In the genomic region with DNA sequence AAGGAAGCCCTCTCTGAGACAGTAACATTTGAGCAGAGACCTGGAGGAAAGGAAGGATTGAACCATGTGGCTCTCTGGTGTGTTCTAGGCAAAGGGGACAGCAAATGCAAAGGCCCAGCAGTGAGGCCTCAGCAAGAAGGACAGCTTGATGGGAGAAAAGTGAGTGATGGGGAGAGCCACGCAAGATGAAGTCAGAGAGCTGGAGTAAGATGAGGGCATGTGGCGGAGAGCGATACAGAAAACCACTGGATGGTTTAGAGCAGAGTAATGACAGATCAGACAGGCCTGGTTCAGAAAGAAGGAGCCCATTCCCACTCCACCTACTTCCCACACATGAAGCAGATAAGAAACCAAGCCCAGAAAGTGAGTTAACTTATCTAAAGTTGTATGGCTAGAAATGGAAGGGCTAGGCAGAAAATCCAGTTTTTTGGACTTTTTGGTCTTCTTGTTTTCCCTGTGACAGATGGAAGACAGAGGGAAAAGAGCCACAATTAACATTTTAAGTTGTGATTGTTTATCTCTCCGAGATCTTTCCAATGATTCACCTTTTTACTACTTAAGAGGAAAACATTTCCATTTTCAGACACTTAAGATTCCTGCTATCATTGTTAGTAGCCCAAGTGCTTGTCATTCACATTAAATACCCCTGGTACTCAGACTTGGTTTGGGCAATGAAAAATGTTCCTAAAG, we compare ENCODE assay signal across 8 cellular contexts. TPM values are rescaled to one million over a fixed set of nuclear protein-coding genes. Genes with fewer than 3 reads are reported as not detected.
DNase-seq lines count a peak whose midpoint lies in the region; ATAC-seq and TF ChIP-seq lines count a peak whose summit lies in the region.

No MANE protein-coding gene starts in this region.

- peaks cover 31% of the 10 kb centered on the region for H3K4me1 Mint-ChIP-seq in activated CD4-positive, alpha-beta T cell treated with anti-CD3 and anti-CD28 coated beads, Interleukin-2, amount 10 ng/mL, durations not matched to agents 7 days and 5 days
- H3K4me1 Mint-ChIP-seq in activated CD8-positive, alpha-beta T cell treated with anti-CD3 and anti-CD28 coated beads, Interleukin-2, amount 10 ng/mL, durations not matched to agents 7 days and 5 days (ENCODE audit: low read depth), result peaks cover 38% of the 10 kb centered on the region

- DNase-seq in activated CD4-positive, alpha-beta T cell treated with anti-CD3 and anti-CD28 coated beads, Interleukin-2, amount 10 ng/mL, durations not matched to agents 7 days and 5 days, result no peak
- no peak for DNase-seq in activated CD4-positive, alpha-beta T cell treated with anti-CD3 and anti-CD28 coated beads, Interleukin-2, amount 50 U/mL, for 1 hour
- DNase-seq in activated CD8-positive, alpha-beta T cell treated with anti-CD3 and anti-CD28 coated beads, Interleukin-2, amount 10 ng/mL, durations not matched to agents 7 days and 5 days, result no peak
- DNase-seq in stimulated activated CD4-positive, alpha-beta T cell treated with anti-CD3 and anti-CD28 coated beads, Interleukin-4, amount 100 ng/mL, for 1 hour, result no peak
- no peak for DNase-seq in kidney tubule cell (ENCODE audit: low spot score)
- DNase-seq in HEK293T (ENCODE audit: extremely low spot score), result no peak

- peaks cover 7% of the 10 kb centered on the region for H3K4me1 ChIP-seq in iPS-15b (ENCODE audit: control insufficient read depth, insufficient read depth, low read length)
- H3K4me1 ChIP-seq in stomach smooth muscle (ENCODE audit: control insufficient read depth, insufficient read depth, low read length), result peaks cover 12% of the 10 kb centered on the region

- H3K9ac ChIP-seq in iPS-15b (ENCODE audit: low read depth, low read length) (no peak overlapping the region), stomach smooth muscle (ENCODE audit: low read length in 2 of 2) (peak overlapping the region; percentile 81 to 89)

- H3K36me3 Mint-ChIP-seq in activated CD4-positive, alpha-beta T cell treated with anti-CD3 and anti-CD28 coated beads, Interleukin-2, amount 10 ng/mL, durations not matched to agents 7 days and 5 days (ENCODE audit: low read depth), result peaks cover 14% of the 10 kb centered on the region
- H3K36me3 Mint-ChIP-seq in activated CD8-positive, alpha-beta T cell treated with anti-CD3 and anti-CD28 coated beads, Interleukin-2, amount 10 ng/mL, durations not matched to agents 7 days and 5 days (ENCODE audit: low read depth), result peaks cover 11% of the 10 kb centered on the region

- H3K27me3 Mint-ChIP-seq in activated CD4-positive, alpha-beta T cell treated with anti-CD3 and anti-CD28 coated beads, Interleukin-2, amount 10 ng/mL, durations not matched to agents 7 days and 5 days, result no peaks in the 10 kb centered on the region
- no peaks in the 10 kb centered on the region for H3K27me3 Mint-ChIP-seq in activated CD8-positive, alpha-beta T cell treated with anti-CD3 and anti-CD28 coated beads, Interleukin-2, amount 10 ng/mL, durations not matched to agents 7 days and 5 days (ENCODE audit: low read depth)

- POLR2A ChIA-PET in activated CD4-positive, alpha-beta T cell treated with anti-CD3 and anti-CD28 coated beads, Interleukin-2, amount 10 ng/mL, durations not matched to agents 7 days and 5 days (lab: Charles Lee), result no interaction called here
- POLR2A ChIA-PET in activated CD8-positive, alpha-beta T cell treated with anti-CD3 and anti-CD28 coated beads, Interleukin-2, amount 10 ng/mL, durations not matched to agents 7 days and 5 days (lab: Charles Lee), result interaction anchor here (0.6 to 1.0 kb wide), 3 partner anchors 10 to 68 kb away, joined by 3 to 6 read pairs (median 5); no protein-coding TSS in a partner anchor
- POLR2A ChIA-PET in HEK293T (lab: Yijun Ruan, JAX), result interaction anchor here (0.7 to 0.8 kb wide), 3 partner anchors 10 to 40 kb away, joined by 3 to 5 read pairs (median 3); a partner anchor contains a TSS

- H3K9me3 ChIP-seq in iPS-15b (ENCODE audit: control insufficient read depth, insufficient read depth, low read length) (no peaks in the 10 kb centered on the region), stomach smooth muscle (ENCODE audit: control insufficient read depth in 2 of 2, low read length in 2 of 2) (no peaks in the 10 kb centered on the region)

- H3K4me3 ChIP-seq in iPS-15b (ENCODE audit: low read depth, low read length), result peak overlapping the region; percentile 64
- H3K4me3 ChIP-seq in stomach smooth muscle (ENCODE audit: low read length in 2 of 2), result peak overlapping the region; percentile 75 to 79

- H3K27ac ChIP-seq in stomach smooth muscle (ENCODE audit: low read length), result peak overlapping the region; percentile 41

- no peaks in the 10 kb centered on the region for H3K36me3 ChIP-seq in iPS-15b (ENCODE audit: control insufficient read depth, insufficient read depth, low read length)
- H3K36me3 ChIP-seq in stomach smooth muscle (ENCODE audit: control insufficient read depth in 2 of 2, insufficient read depth in 2 of 2, low read length in 2 of 2), result peaks cover 0 to 4% of the 10 kb centered on the region in 2 donors

- no peak for ATAC-seq in activated CD8-positive, alpha-beta T cell treated with anti-CD3 and anti-CD28 coated beads, Interleukin-2, amount 10 ng/mL, durations not matched to agents 7 days and 5 days

- CTCF ChIA-PET in activated CD4-positive, alpha-beta T cell treated with anti-CD3 and anti-CD28 coated beads, Interleukin-2, amount 10 ng/mL, durations not matched to agents 7 days and 5 days (lab: Charles Lee), result interaction anchor here (0.8 kb wide), 1 partner anchor 38 kb away, joined by 3 read pairs; no protein-coding TSS in a partner anchor
- CTCF ChIA-PET in activated CD8-positive, alpha-beta T cell treated with anti-CD3 and anti-CD28 coated beads, Interleukin-2, amount 10 ng/mL, durations not matched to agents 7 days and 5 days (lab: Charles Lee), result interaction anchor here (0.8 to 1.9 kb wide), 5 partner anchors 11 to 511 kb away, joined by 3 to 8 read pairs (median 3); no protein-coding TSS in a partner anchor
- CTCF ChIA-PET in HEK293T (lab: Yijun Ruan, JAX), result no interaction called here

- peak overlapping the region; percentile 89 for H3K27ac Mint-ChIP-seq in activated CD4-positive, alpha-beta T cell treated with anti-CD3 and anti-CD28 coated beads, Interleukin-2, amount 10 ng/mL, durations not matched to agents 7 days and 5 days
- peak overlapping the region; percentile 93 for H3K27ac Mint-ChIP-seq in activated CD8-positive, alpha-beta T cell treated with anti-CD3 and anti-CD28 coated beads, Interleukin-2, amount 10 ng/mL, durations not matched to agents 7 days and 5 days

- peak overlapping the region; percentile 88 for H3K4me3 Mint-ChIP-seq in activated CD4-positive, alpha-beta T cell treated with anti-CD3 and anti-CD28 coated beads, Interleukin-2, amount 10 ng/mL, durations not matched to agents 7 days and 5 days
- H3K4me3 Mint-ChIP-seq in activated CD8-positive, alpha-beta T cell treated with anti-CD3 and anti-CD28 coated beads, Interleukin-2, amount 10 ng/mL, durations not matched to agents 7 days and 5 days, result peak overlapping the region; percentile 88

- H3K27me3 ChIP-seq in iPS-15b (ENCODE audit: control insufficient read depth, insufficient read depth, low read length) (peaks cover 11% of the 10 kb centered on the region), stomach smooth muscle (ENCODE audit: control insufficient read depth in 1 of 2, insufficient read depth in 2 of 2, low read length in 2 of 2) (peaks cover 0 to 7% of the 10 kb centered on the region in 2 donors)

- H3K9me3 Mint-ChIP-seq in activated CD4-positive, alpha-beta T cell treated with anti-CD3 and anti-CD28 coated beads, Interleukin-2, amount 10 ng/mL, durations not matched to agents 7 days and 5 days, result peaks cover 6% of the 10 kb centered on the region
- H3K9me3 Mint-ChIP-seq in activated CD8-positive, alpha-beta T cell treated with anti-CD3 and anti-CD28 coated beads, Interleukin-2, amount 10 ng/mL, durations not matched to agents 7 days and 5 days (ENCODE audit: insufficient read depth), result peaks cover 15% of the 10 kb centered on the region

TF ChIP-seq in HEK293T, 16 proteins besides CTCF, POLR2A, EP300 and RAD21:
- TF ChIP-seq FOXM1 (IDR thresholded peaks at IDR 0.05; ENCODE audit: borderline replicate concordance) (no peak), ELF4 (IDR thresholded peaks at IDR 0.05) (no peak), TARDBP (IDR thresholded peaks at IDR 0.05) (no peak), HDGF (IDR thresholded peaks at IDR 0.05; ENCODE audit: borderline replicate concordance) (no peak), NFRKB (IDR thresholded peaks at IDR 0.05) (no peak), LEF1 (IDR thresholded peaks at IDR 0.05; ENCODE audit: borderline replicate concordance) (no peak)

RNA-seq across cellular contexts. Expression of a gene that starts 0.7 kb away (rescaled TPM):
- 1 to 10 TPM; 7.3 to 8.4 TPM for total RNA-seq in activated CD4-positive, alpha-beta T cell treated with anti-CD3 and anti-CD28 coated beads, Interleukin-2, amount 10 ng/mL, durations not matched to agents 7 days and 5 days
- total RNA-seq in activated CD8-positive, alpha-beta T cell treated with anti-CD3 and anti-CD28 coated beads, Interleukin-2, amount 10 ng/mL, durations not matched to agents 7 days and 5 days, result 1 to 10 TPM; 6.5 to 7.6 TPM

RNA-seq across cellular contexts. Expression of a gene that starts 39.5 kb away (rescaled TPM):
- total RNA-seq in activated CD4-positive, alpha-beta T cell treated with anti-CD3 and anti-CD28 coated beads, Interleukin-2, amount 10 ng/mL, durations not matched to agents 7 days and 5 days, result under 1 TPM in 1 of 2 experiments, not detected in 1; 0.27 TPM
- total RNA-seq in activated CD8-positive, alpha-beta T cell treated with anti-CD3 and anti-CD28 coated beads, Interleukin-2, amount 10 ng/mL, durations not matched to agents 7 days and 5 days, result under 1 TPM in 1 of 2 experiments, not detected in 1; 0.18 TPM
